13 cellular contexts compared by ENCODE assay signal in genomic region chr1:198212675-198213074, GRCh38. TPM values are rescaled to one million over a fixed set of nuclear protein-coding genes. Genes with fewer than 3 reads are reported as not detected.
DNase-seq lines count a peak whose midpoint lies in the region; ATAC-seq and TF ChIP-seq lines count a peak whose summit lies in the region.
"Had no signal": no experiment of that assay in that cellular context is flagged by ENCODE, and none has a peak within 500 bp of the region (broad histone marks: within the 10 kb centered on the region; RNA-seq: fewer than 3 reads in every experiment).

No MANE protein-coding gene starts in this region.

- H3K27ac Mint-ChIP-seq in activated CD8-positive, alpha-beta T cell treated with anti-CD3 and anti-CD28 coated beads for 36 hours = no peak overlapping the region
- no peak overlapping the region for H3K27ac Mint-ChIP-seq in activated CD8-positive, alpha-beta T cell treated with anti-CD3 and anti-CD28 coated beads, Interleukin-2, amount 10 ng/mL, durations not matched to agents 7 days and 5 days
- peak overlapping the region; percentile 52 for H3K27ac Mint-ChIP-seq in stimulated activated naive CD8-positive, alpha-beta T cell treated with anti-CD3 and anti-CD28 coated beads, Interleukin-15, Interleukin-2, amounts not matched to agents 100 ng/mL and 50 ng/mL, for 24 hours

- H3K36me3 Mint-ChIP-seq in activated CD8-positive, alpha-beta T cell treated with anti-CD3 and anti-CD28 coated beads for 36 hours (ENCODE audit: low read depth) = peaks cover 34% of the 10 kb centered on the region
- peaks cover 39% of the 10 kb centered on the region for H3K36me3 Mint-ChIP-seq in activated CD8-positive, alpha-beta T cell treated with anti-CD3 and anti-CD28 coated beads, Interleukin-2, amount 10 ng/mL, durations not matched to agents 7 days and 5 days (ENCODE audit: low read depth)
- peaks cover 41% of the 10 kb centered on the region for H3K36me3 Mint-ChIP-seq in stimulated activated naive CD8-positive, alpha-beta T cell treated with anti-CD3 and anti-CD28 coated beads, Interleukin-15, Interleukin-2, amounts not matched to agents 100 ng/mL and 50 ng/mL, for 24 hours (ENCODE audit: low read depth)

- no peak for DNase-seq in activated CD8-positive, alpha-beta T cell treated with anti-CD3 and anti-CD28 coated beads for 36 hours
- no peak for DNase-seq in activated CD8-positive, alpha-beta T cell treated with anti-CD3 and anti-CD28 coated beads, Interleukin-2, amount 10 ng/mL, durations not matched to agents 7 days and 5 days
- DNase-seq in RPMI7951 (ENCODE audit: low read depth) (peak; percentile 75), fibroblast of pulmonary artery (ENCODE audit: low read depth) (peak; percentile 94), OCI-M1 (lab: John Stamatoyannopoulos, UW) (no peak)
- DNase-seq: activated CD4-positive, alpha-beta T cell treated with anti-CD3 and anti-CD28 coated beads for 48 hours; activated naive CD4-positive, alpha-beta T cell; dermis blood vessel endothelial cell; hippocampal formation; sigmoid colon had no signal

- no peaks in the 10 kb centered on the region for H3K27me3 Mint-ChIP-seq in activated CD8-positive, alpha-beta T cell treated with anti-CD3 and anti-CD28 coated beads for 36 hours
- H3K27me3 Mint-ChIP-seq in activated CD8-positive, alpha-beta T cell treated with anti-CD3 and anti-CD28 coated beads, Interleukin-2, amount 10 ng/mL, durations not matched to agents 7 days and 5 days (ENCODE audit: low read depth) = no peaks in the 10 kb centered on the region
- no peaks in the 10 kb centered on the region for H3K27me3 Mint-ChIP-seq in stimulated activated naive CD8-positive, alpha-beta T cell treated with anti-CD3 and anti-CD28 coated beads, Interleukin-15, Interleukin-2, amounts not matched to agents 100 ng/mL and 50 ng/mL, for 24 hours

- no peak overlapping the region for H3K4me3 ChIP-seq in fibroblast of pulmonary artery (replicated peaks; ENCODE audit: low read depth, low read length)
- H3K4me3 ChIP-seq: sigmoid colon had no signal

- intact Hi-C loops in activated CD8-positive, alpha-beta T cell treated with anti-CD3 and anti-CD28 coated beads for 36 hours (cut with micrococcal nuclease) = no loop called here

- H3K9me3 Mint-ChIP-seq in activated CD8-positive, alpha-beta T cell treated with anti-CD3 and anti-CD28 coated beads for 36 hours = peaks cover 26% of the 10 kb centered on the region
- peaks cover 35% of the 10 kb centered on the region for H3K9me3 Mint-ChIP-seq in activated CD8-positive, alpha-beta T cell treated with anti-CD3 and anti-CD28 coated beads, Interleukin-2, amount 10 ng/mL, durations not matched to agents 7 days and 5 days (ENCODE audit: insufficient read depth)
- H3K9me3 Mint-ChIP-seq in stimulated activated naive CD8-positive, alpha-beta T cell treated with anti-CD3 and anti-CD28 coated beads, Interleukin-15, Interleukin-2, amounts not matched to agents 100 ng/mL and 50 ng/mL, for 24 hours = peaks cover 19% of the 10 kb centered on the region

- ATAC-seq in activated CD8-positive, alpha-beta T cell treated with anti-CD3 and anti-CD28 coated beads for 36 hours = peak; percentile 45
- ATAC-seq in activated CD8-positive, alpha-beta T cell treated with anti-CD3 and anti-CD28 coated beads, Interleukin-2, amount 10 ng/mL, durations not matched to agents 7 days and 5 days = no peak
- ATAC-seq in HG02759 (IDR thresholded peaks at IDR 0.05; ENCODE audit: unreplicated experiment) = no peak
- no peak for ATAC-seq in HG03342 (IDR thresholded peaks at IDR 0.05; ENCODE audit: unreplicated experiment)

- peaks cover 24% of the 10 kb centered on the region for H3K4me1 Mint-ChIP-seq in activated CD8-positive, alpha-beta T cell treated with anti-CD3 and anti-CD28 coated beads for 36 hours (ENCODE audit: low read depth)
- no peaks in the 10 kb centered on the region for H3K4me1 Mint-ChIP-seq in activated CD8-positive, alpha-beta T cell treated with anti-CD3 and anti-CD28 coated beads, Interleukin-2, amount 10 ng/mL, durations not matched to agents 7 days and 5 days (ENCODE audit: low read depth)
- H3K4me1 Mint-ChIP-seq in stimulated activated naive CD8-positive, alpha-beta T cell treated with anti-CD3 and anti-CD28 coated beads, Interleukin-15, Interleukin-2, amounts not matched to agents 100 ng/mL and 50 ng/mL, for 24 hours (ENCODE audit: low read depth) = peaks cover 24% of the 10 kb centered on the region

- no peak for TF ChIP-seq CTCF in activated CD8-positive, alpha-beta T cell treated with anti-CD3 and anti-CD28 coated beads for 36 hours (IDR thresholded peaks at IDR 0.05)
- TF ChIP-seq CTCF in fibroblast of pulmonary artery (IDR thresholded peaks at IDR 0.05; ENCODE audit: low read length, missing control alignments) = no peak

- CTCF ChIA-PET in activated CD8-positive, alpha-beta T cell treated with anti-CD3 and anti-CD28 coated beads for 36 hours (lab: Charles Lee) = no interaction called here
- CTCF ChIA-PET in activated CD8-positive, alpha-beta T cell treated with anti-CD3 and anti-CD28 coated beads, Interleukin-2, amount 10 ng/mL, durations not matched to agents 7 days and 5 days (lab: Charles Lee) = no interaction called here

- POLR2A ChIA-PET in activated CD8-positive, alpha-beta T cell treated with anti-CD3 and anti-CD28 coated beads for 36 hours (lab: Charles Lee) = no interaction called here
- POLR2A ChIA-PET in activated CD8-positive, alpha-beta T cell treated with anti-CD3 and anti-CD28 coated beads, Interleukin-2, amount 10 ng/mL, durations not matched to agents 7 days and 5 days (lab: Charles Lee) = interaction anchor here (0.6 kb wide), 1 partner anchor 368 kb away, joined by 3 read pairs; no protein-coding TSS in a partner anchor

- no peak overlapping the region for H3K4me3 Mint-ChIP-seq in activated CD8-positive, alpha-beta T cell treated with anti-CD3 and anti-CD28 coated beads for 36 hours
- no peak overlapping the region for H3K4me3 Mint-ChIP-seq in activated CD8-positive, alpha-beta T cell treated with anti-CD3 and anti-CD28 coated beads, Interleukin-2, amount 10 ng/mL, durations not matched to agents 7 days and 5 days
- no peak overlapping the region for H3K4me3 Mint-ChIP-seq in stimulated activated naive CD8-positive, alpha-beta T cell treated with anti-CD3 and anti-CD28 coated beads, Interleukin-15, Interleukin-2, amounts not matched to agents 100 ng/mL and 50 ng/mL, for 24 hours

RNA-seq across cellular contexts. Expression of gene NEK7, which starts 55.9 kb away (rescaled TPM):
- 10 to 100 TPM; 71.4 to 76.4 TPM for total RNA-seq in activated CD8-positive, alpha-beta T cell treated with anti-CD3 and anti-CD28 coated beads for 36 hours
- total RNA-seq in activated CD8-positive, alpha-beta T cell treated with anti-CD3 and anti-CD28 coated beads, Interleukin-2, amount 10 ng/mL, durations not matched to agents 7 days and 5 days = 10 to 100 TPM; 61.5 to 63.2 TPM
- total RNA-seq in RPMI7951 (2014; rRNA removed; shearing (Covaris generic)) = 64.5 and 83.1 TPM in 2 replicates

Comparison
In these comparisons a context has a peak if more than half of its experiments do, and no peak if none do; other contexts are left out.
1. DNase-seq: peak in RPMI7951 (single experiment) and fibroblast of pulmonary artery (single experiment); none in activated CD8-positive, alpha-beta T cell treated with anti-CD3 and anti-CD28 coated beads for 36 hours (single experiment), activated CD8-positive, alpha-beta T cell treated with anti-CD3 and anti-CD28 coated beads, Interleukin-2, amount 10 ng/mL, durations not matched to agents 7 days and 5 days (single experiment) and OCI-M1 (single experiment).